8 cellular contexts compared by ENCODE assay signal in the genomic region with DNA sequence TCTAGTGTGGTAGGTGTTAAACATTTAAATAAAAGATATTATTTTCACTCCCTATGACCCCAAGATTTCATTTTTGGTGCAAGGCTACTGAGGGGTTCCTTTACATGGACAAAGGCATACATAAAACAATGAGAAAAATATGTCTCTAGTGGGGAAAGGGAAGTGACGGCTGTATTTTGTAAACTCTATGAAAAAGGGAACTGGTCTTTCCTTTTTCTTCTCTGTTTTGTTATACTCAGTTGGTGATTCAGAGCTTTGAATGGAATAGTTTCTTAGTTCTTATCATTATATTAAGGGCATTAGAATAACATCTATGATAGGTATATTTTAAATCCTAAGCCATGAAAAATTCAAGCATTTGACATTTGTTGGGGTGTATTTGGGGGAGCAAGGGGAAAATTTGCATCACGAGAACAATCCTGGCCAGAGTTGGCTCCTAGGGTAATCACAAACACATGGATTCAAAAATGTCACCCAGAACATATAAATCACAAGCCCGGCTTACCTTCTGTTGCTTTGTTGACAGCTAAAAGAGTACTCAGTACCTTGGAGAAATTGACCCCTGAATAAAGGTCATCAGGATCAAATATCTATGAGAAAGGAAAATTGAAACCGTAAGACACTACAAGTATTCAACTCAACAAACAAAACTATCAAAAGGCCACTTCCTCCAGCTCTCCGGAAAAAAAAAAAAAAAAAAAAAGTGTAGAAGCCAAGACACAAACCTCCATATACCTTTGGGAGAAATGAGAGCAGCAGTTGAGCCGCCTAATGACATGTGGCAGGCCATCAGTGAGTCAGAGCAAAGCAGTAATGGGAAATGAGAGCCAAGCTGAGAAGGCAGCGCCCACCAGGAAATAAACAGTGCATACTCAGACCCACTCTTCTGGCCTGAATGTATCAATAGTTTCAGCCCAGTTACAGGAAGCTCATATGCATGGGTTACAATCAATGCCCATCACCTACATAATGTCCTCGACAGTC. TPM values are rescaled to one million over a fixed set of nuclear protein-coding genes. Genes with fewer than 3 reads are reported as not detected.
A peak's percentile ranks its signal among the peaks of the same experiment; 100 is the strongest.
DNase-seq lines count a peak whose midpoint lies in the region; ATAC-seq and TF ChIP-seq lines count a peak whose summit lies in the region.

No MANE protein-coding gene starts in this region.

- peak; percentile 73 for ATAC-seq in GM18907 (IDR thresholded peaks at IDR 0.05; ENCODE audit: unreplicated experiment)
- ATAC-seq in HG03521 (IDR thresholded peaks at IDR 0.05; ENCODE audit: unreplicated experiment): peak; percentile 51
- no peak for ATAC-seq in HG03135 (IDR thresholded peaks at IDR 0.05; ENCODE audit: unreplicated experiment)
- no peak for ATAC-seq in HG03097 (IDR thresholded peaks at IDR 0.05; ENCODE audit: low FRiP score, unreplicated experiment)

- H3K27ac Mint-ChIP-seq in activated naive CD4-positive, alpha-beta T cell treated with anti-CD3 and anti-CD28 coated beads, Interleukin-2, amount 10 ng/mL, durations not matched to agents 7 days and 5 days: peak overlapping the region; percentile 80
- no peak overlapping the region for H3K27ac Mint-ChIP-seq in neural progenitor cell

- no peak overlapping the region for H3K9ac ChIP-seq in neural progenitor cell

- no peaks in the 10 kb centered on the region for H3K36me3 ChIP-seq in neural progenitor cell

- DNase-seq in AML-193 (lab: John Stamatoyannopoulos, UW): peak; percentile 20 to 67
- no peak for DNase-seq in activated naive CD4-positive, alpha-beta T cell treated with anti-CD3 and anti-CD28 coated beads, Interleukin-2, amount 10 ng/mL, durations not matched to agents 7 days and 5 days
- DNase-seq in neural progenitor cell (ENCODE audit: low spot score): no peak
- DNase-seq in COR-L47 (lab: John Stamatoyannopoulos, UW): no peak

- no peaks in the 10 kb centered on the region for H3K4me1 ChIP-seq in neural progenitor cell

- no peak overlapping the region for H2AFZ ChIP-seq in neural progenitor cell (replicated peaks)

- H3F3A ChIP-seq in neural progenitor cell (ENCODE audit: low read depth): no peaks in the 10 kb centered on the region

- H3K27ac ChIP-seq in neural progenitor cell: no peak overlapping the region

- peaks cover 59% of the 10 kb centered on the region for H3K36me3 Mint-ChIP-seq in activated naive CD4-positive, alpha-beta T cell treated with anti-CD3 and anti-CD28 coated beads, Interleukin-2, amount 10 ng/mL, durations not matched to agents 7 days and 5 days
- H3K36me3 Mint-ChIP-seq in neural progenitor cell: no peaks in the 10 kb centered on the region

- H3K27me3 Mint-ChIP-seq in activated naive CD4-positive, alpha-beta T cell treated with anti-CD3 and anti-CD28 coated beads, Interleukin-2, amount 10 ng/mL, durations not matched to agents 7 days and 5 days: no peaks in the 10 kb centered on the region
- peaks cover 3% of the 10 kb centered on the region for H3K27me3 Mint-ChIP-seq in neural progenitor cell (ENCODE audit: insufficient read depth, low read depth)

- H3K9me3 ChIP-seq in neural progenitor cell (ENCODE audit: low read depth): no peaks in the 10 kb centered on the region

- H4K20me1 ChIP-seq in neural progenitor cell (ENCODE audit: low read depth): no peaks in the 10 kb centered on the region

- no peaks in the 10 kb centered on the region for H3K9me3 Mint-ChIP-seq in activated naive CD4-positive, alpha-beta T cell treated with anti-CD3 and anti-CD28 coated beads, Interleukin-2, amount 10 ng/mL, durations not matched to agents 7 days and 5 days
- no peaks in the 10 kb centered on the region for H3K9me3 Mint-ChIP-seq in neural progenitor cell

- H3K4me3 ChIP-seq in neural progenitor cell: no peak overlapping the region

- CTCF ChIA-PET in activated naive CD4-positive, alpha-beta T cell treated with anti-CD3 and anti-CD28 coated beads, Interleukin-2, amount 10 ng/mL, durations not matched to agents 7 days and 5 days (lab: Charles Lee): interaction anchor here (1.7 kb wide), 1 partner anchor 13 kb away, joined by 4 read pairs; no protein-coding TSS in a partner anchor

- TF ChIP-seq CTCF in neural progenitor cell (IDR thresholded peaks at IDR 0.05): no peak

- H3K4me1 Mint-ChIP-seq in activated naive CD4-positive, alpha-beta T cell treated with anti-CD3 and anti-CD28 coated beads, Interleukin-2, amount 10 ng/mL, durations not matched to agents 7 days and 5 days: peaks cover 76% of the 10 kb centered on the region
- H3K4me1 Mint-ChIP-seq in neural progenitor cell: peaks cover 14% of the 10 kb centered on the region

- no peaks in the 10 kb centered on the region for H3K79me2 ChIP-seq in neural progenitor cell (ENCODE audit: low read depth)

- no peak overlapping the region for H3K4me2 ChIP-seq in neural progenitor cell

- no peaks in the 10 kb centered on the region for H3K27me3 ChIP-seq in neural progenitor cell

- H3K4me3 Mint-ChIP-seq in activated naive CD4-positive, alpha-beta T cell treated with anti-CD3 and anti-CD28 coated beads, Interleukin-2, amount 10 ng/mL, durations not matched to agents 7 days and 5 days: no peak overlapping the region
- no peak overlapping the region for H3K4me3 Mint-ChIP-seq in neural progenitor cell

RNA-seq across cellular contexts. Expression of a gene that starts 33.4 kb away (rescaled TPM):
- total RNA-seq in neural progenitor cell (ENCODE audit: low replicate concordance): 2.0 and 3.2 TPM in 2 replicates

Comparison
In these comparisons a context has a peak if more than half of its experiments do, and no peak if none do; other contexts are left out.
1. DNase-seq: peak in AML-193 (2 of 2); none in activated naive CD4-positive, alpha-beta T cell treated with anti-CD3 and anti-CD28 coated beads, Interleukin-2, amount 10 ng/mL, durations not matched to agents 7 days and 5 days (single experiment), neural progenitor cell (single experiment) and COR-L47 (single experiment).
2. ATAC-seq: peak in GM18907 (single experiment) and HG03521 (single experiment); none in HG03135 (single experiment) and HG03097 (single experiment).